ENCODE assay signal across 1 cellular context in genomic region chr9:130997925-130998595, GRCh38.
TF ChIP-seq lines count a peak whose summit lies in the region.

No MANE protein-coding gene starts in this region.

TF ChIP-seq in H1, 55 proteins besides CTCF, POLR2A, EP300 and RAD21:
- TF ChIP-seq CREB1 (IDR thresholded peaks at IDR 0.05) (0 out of 2 replicates have a peak, but pooled peaks have one; percentile 39), TAF7 (optimal IDR thresholded peaks at IDR 0.05; ENCODE audit: borderline replicate concordance, low read depth, low read length) (no peak), JUND (IDR thresholded peaks at IDR 0.05; ENCODE audit: low read length) (peak; percentile 53; the same call in 1 of the 2 replicates), E2F6 (IDR thresholded peaks at IDR 0.05) (peak; percentile 71), CTBP2 (IDR thresholded peaks at IDR 0.05; ENCODE audit: borderline replicate concordance, insufficient read depth, insufficient read length, low read length) (peak; percentile 42), YY1 (IDR thresholded peaks at IDR 0.05; ENCODE audit: low read depth, low read length) (0 out of 2 replicates have a peak, but pooled peaks have one; percentile 54), GABPA (IDR thresholded peaks at IDR 0.05; ENCODE audit: borderline replicate concordance, insufficient read depth, low read length) (peak; percentile 63; the same call in 1 of the 2 replicates), KDM5A (IDR thresholded peaks at IDR 0.05; ENCODE audit: low read length) (no peak), SP2 (IDR thresholded peaks at IDR 0.05; ENCODE audit: low read length) (no peak), PHF8 (conservative IDR thresholded peaks at IDR 0.05; ENCODE audit: low read depth, low read length) (no peak), MAX (IDR thresholded peaks at IDR 0.05) (peak; percentile 84)
